In genomic region chr6:104771258-104771832, GRCh38 we compare ENCODE assay signal across 8 cellular contexts.
A peak's percentile ranks its signal among the peaks of the same experiment; 100 is the strongest.
DNase-seq lines count a peak whose midpoint lies in the region; ATAC-seq and TF ChIP-seq lines count a peak whose summit lies in the region.

No MANE protein-coding gene starts in this region.

- H3K4me1 ChIP-seq in PC-9 (replicated peaks; ENCODE audit: insufficient read depth) = no peaks in the 10 kb centered on the region

- H3K27me3 Mint-ChIP-seq in progenitor cell of endocrine pancreas = no peaks in the 10 kb centered on the region

- H3K27ac Mint-ChIP-seq in progenitor cell of endocrine pancreas = peak overlapping the region; percentile 72

- H3K79me2 ChIP-seq in PC-9 (ENCODE audit: low read depth) = no peaks in the 10 kb centered on the region

- peaks cover 2% of the 10 kb centered on the region for H3K4me1 Mint-ChIP-seq in progenitor cell of endocrine pancreas (ENCODE audit: low read depth)

- POLR2A ChIA-PET in PC-9 (lab: Charles Lee; ENCODE audit: unreplicated experiment) = no interaction called here

- no peak overlapping the region for H3K4me3 Mint-ChIP-seq in progenitor cell of endocrine pancreas (ENCODE audit: low read depth)

- ATAC-seq in GM18870 (IDR thresholded peaks at IDR 0.05; ENCODE audit: unreplicated experiment) = peak; percentile 88
- ATAC-seq in HG03280 (IDR thresholded peaks at IDR 0.05; ENCODE audit: unreplicated experiment) = peak; percentile 91

- H3K9me2 ChIP-seq in PC-9 (ENCODE audit: insufficient read depth) = no peaks in the 10 kb centered on the region

- no TSS peak for BruUV-seq in PC-9 (replicated peaks; lab: Mats Ljungman, UMichigan)

- H3K4me2 ChIP-seq in PC-9 = no peak overlapping the region

- CTCF ChIA-PET in PC-9 (lab: Charles Lee) = no interaction called here

- peaks cover 6% of the 10 kb centered on the region for H3K36me3 Mint-ChIP-seq in progenitor cell of endocrine pancreas (ENCODE audit: insufficient read depth)

- no peaks in the 10 kb centered on the region; the same call in 1 of the 2 replicates for H3F3A ChIP-seq in PC-9 (ENCODE audit: insufficient read depth, low read depth)

- TF ChIP-seq POLR2A in erythroblast (IDR thresholded peaks at IDR 0.05; ENCODE audit: low read length) = no peak

- no peaks in the 10 kb centered on the region for H3K9me3 Mint-ChIP-seq in progenitor cell of endocrine pancreas (ENCODE audit: low read depth)

- H2AFZ ChIP-seq in PC-9 = no peak overlapping the region

- intact Hi-C loops in PC-9 (cut with micrococcal nuclease; ENCODE audit: unreplicated experiment) = loop anchor here (1.0 to 5.0 kb wide), 3 partner anchors 88 to 444 kb away; no protein-coding TSS in a partner anchor

- no peaks in the 10 kb centered on the region for H3K36me3 ChIP-seq in PC-9 (ENCODE audit: low read depth)

- no peaks in the 10 kb centered on the region for H3K9me3 ChIP-seq in PC-9 (ENCODE audit: insufficient read depth, low read depth)

- DNase-seq in D341Med (ENCODE audit: low spot score) (peak; percentile 18), PC-9 (no peak), erythroblast (lab: John Stamatoyannopoulos, UW) (peak; percentile 16 to 41), progenitor cell of endocrine pancreas (ENCODE audit: low spot score, unreplicated experiment) (no peak), GM19238 (ENCODE audit: insufficient read length, low spot score) (no peak)
- no peak for DNase-seq in activated effector memory CD4-positive, alpha-beta T cell treated with anti-CD3 and anti-CD28 coated beads, Interleukin-2, amount 50 U/mL, for 16 hours

- no peak overlapping the region for H3K4me3 ChIP-seq in PC-9

- TF ChIP-seq CTCF in PC-9 (conservative IDR thresholded peaks at IDR 0.05) (peak; percentile 85), progenitor cell of endocrine pancreas (IDR thresholded peaks at IDR 0.05; ENCODE audit: unreplicated experiment) (peak; percentile 75)

- H4K20me1 ChIP-seq in PC-9 (ENCODE audit: insufficient read depth) = no peaks in the 10 kb centered on the region

- H3K27ac ChIP-seq in PC-9 = no peak overlapping the region

- H3K27me3 ChIP-seq in PC-9 (ENCODE audit: insufficient read depth, low read depth) = no peaks in the 10 kb centered on the region

Comparison
In these comparisons a context has a peak if more than half of its experiments do, and no peak if none do; other contexts are left out.
1. DNase-seq: peak in D341Med (single experiment) and erythroblast (2 of 2); none in PC-9 (0 of 2), progenitor cell of endocrine pancreas (single experiment), activated effector memory CD4-positive, alpha-beta T cell treated with anti-CD3 and anti-CD28 coated beads, Interleukin-2, amount 50 U/mL, for 16 hours (single experiment) and GM19238 (single experiment).